19 cellular contexts compared by ENCODE assay signal in the genomic region with DNA sequence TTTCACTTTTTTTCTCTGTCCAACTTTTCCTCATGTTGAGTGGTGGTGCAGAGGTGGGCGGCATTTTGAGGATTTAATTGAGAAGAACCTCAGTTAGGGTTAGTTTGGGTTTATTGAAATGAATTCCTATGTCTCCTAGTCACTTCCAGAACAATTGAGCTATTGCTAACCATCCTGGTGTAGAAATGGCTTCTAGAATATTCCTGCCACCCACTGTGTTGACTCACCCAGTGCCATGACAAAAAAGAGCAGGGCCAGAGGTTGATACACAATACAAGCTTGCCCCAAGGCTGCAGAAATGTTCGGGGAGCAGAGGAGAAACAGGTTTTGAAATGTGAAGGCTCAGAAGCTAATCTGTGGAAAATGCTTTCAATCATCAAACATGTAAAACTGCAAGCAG.
DNase-seq lines count a peak whose midpoint lies in the region; ATAC-seq and TF ChIP-seq lines count a peak whose summit lies in the region.
"Had no signal": no experiment of that assay in that cellular context is flagged by ENCODE, and none has a peak within 500 bp of the region (broad histone marks: within the 10 kb centered on the region; RNA-seq: fewer than 3 reads in every experiment).

No MANE protein-coding gene starts in this region.

- H3K4me1 Mint-ChIP-seq in CD4-positive, alpha-beta memory T cell, result peaks cover 7 to 22% (median 16%) of the 10 kb centered on the region in 4 donors

- H3K36me3 Mint-ChIP-seq in CD4-positive, alpha-beta memory T cell, result no peaks in the 10 kb centered on the region
- H3K36me3 Mint-ChIP-seq: activated naive CD8-positive, alpha-beta T cell treated with anti-CD3 and anti-CD28 coated beads for 36 hours had no signal

- POLR2A ChIA-PET in CD4-positive, alpha-beta memory T cell (lab: Charles Lee; ENCODE audit: partially characterized antibody), result no interaction called here

- TF ChIP-seq CTCF in RWPE2 (IDR thresholded peaks at IDR 0.05; ENCODE audit: poor library complexity, severe bottlenecking) (no peak), fibroblast of mammary gland (conservative IDR thresholded peaks at IDR 0.05; ENCODE audit: control insufficient read depth, insufficient read depth, low read depth, low read length) (no peak)

- peak; percentile 58; the same call in 2 of the 3 replicates for ATAC-seq in RWPE2 (ENCODE audit: low read depth)
- ATAC-seq in GM21529 (IDR thresholded peaks at IDR 0.05; ENCODE audit: unreplicated experiment), result no peak
- ATAC-seq: activated CD8-positive, alpha-beta T cell treated with anti-CD3 and anti-CD28 coated beads, Interleukin-2, amount 10 ng/mL, durations not matched to agents 7 days and 5 days; activated T-cell treated with anti-CD3 and anti-CD28 coated beads, Interleukin-2, amount 50 U/mL, for 72 hours; gastrocnemius medialis; GM23338; mucosa of descending colon had no signal

- DNase-seq in GM03348 (ENCODE audit: low spot score), result peak; percentile 61
- no peak for DNase-seq in RWPE2 (ENCODE audit: low spot score)
- DNase-seq in fibroblast of mammary gland (ENCODE audit: low read depth), result peak; percentile 33
- peak; percentile 24 for DNase-seq in smooth muscle cell of the brain vasculature (ENCODE audit: low read depth, low spot score)
- DNase-seq in CD4-positive, alpha-beta memory T cell, result no peak
- no peak for DNase-seq in NCI-H446 (lab: John Stamatoyannopoulos, UW)
- DNase-seq: activated CD8-positive, alpha-beta T cell treated with anti-CD3 and anti-CD28 coated beads, Interleukin-2, amount 10 ng/mL, durations not matched to agents 7 days and 5 days; activated naive CD8-positive, alpha-beta T cell treated with anti-CD3 and anti-CD28 coated beads for 36 hours; activated T-cell treated with anti-CD3 and anti-CD28 coated beads, Interleukin-2, amount 50 U/mL, for 72 hours; central memory CD4-positive, alpha-beta T cell; effector memory CD4-positive, alpha-beta T cell; gastrocnemius medialis; mucosa of descending colon; NCI-H1417 treated with DMSO at 0.1 percent for 48 hours; stimulated activated CD4-positive, alpha-beta T cell treated with anti-CD3 and anti-CD28 coated beads, Interleukin-4, amount 100 ng/mL, for 24 hours; substantia nigra had no signal

- H3K4me3 ChIP-seq in RWPE2 (ENCODE audit: severe bottlenecking), result no peak overlapping the region
- H3K4me3 ChIP-seq in fibroblast of mammary gland (ENCODE audit: control insufficient read depth, low read depth, low read length), result no peak overlapping the region
- H3K4me3 ChIP-seq in CD4-positive, alpha-beta memory T cell (ENCODE audit: low read length in 2 of 2), result no peak overlapping the region
- H3K4me3 ChIP-seq: gastrocnemius medialis, GM23338, mucosa of descending colon had no signal

- H3K9me3 ChIP-seq in RWPE2 (ENCODE audit: severe bottlenecking), result no peaks in the 10 kb centered on the region
- H3K9me3 ChIP-seq in CD4-positive, alpha-beta memory T cell (ENCODE audit: control insufficient read depth in 1 of 2, low read length in 2 of 2), result no peaks in the 10 kb centered on the region
- H3K9me3 ChIP-seq: gastrocnemius medialis, mucosa of descending colon had no signal

- peaks cover 2% of the 10 kb centered on the region for H3K4me1 ChIP-seq in RWPE2 (ENCODE audit: insufficient read depth, poor library complexity, severe bottlenecking)
- peaks cover 6% of the 10 kb centered on the region for H3K4me1 ChIP-seq in CD4-positive, alpha-beta memory T cell (ENCODE audit: insufficient read depth, low read length)
- H3K4me1 ChIP-seq: gastrocnemius medialis had no signal

- CTCF ChIA-PET in CD4-positive, alpha-beta memory T cell (lab: Charles Lee; ENCODE audit: partially characterized antibody), result interaction anchor here (1.1 to 1.5 kb wide), 3 partner anchors 20 to 166 kb away, joined by 3 to 5 read pairs (median 3); no protein-coding TSS in a partner anchor

- H3K4me3 Mint-ChIP-seq in CD4-positive, alpha-beta memory T cell, result no peak overlapping the region
- H3K4me3 Mint-ChIP-seq: activated CD8-positive, alpha-beta T cell treated with anti-CD3 and anti-CD28 coated beads, Interleukin-2, amount 10 ng/mL, durations not matched to agents 7 days and 5 days; activated naive CD8-positive, alpha-beta T cell treated with anti-CD3 and anti-CD28 coated beads for 36 hours; activated T-cell treated with anti-CD3 and anti-CD28 coated beads, Interleukin-2, amount 50 U/mL, for 72 hours; B cell; GM23338 had no signal

- no peak overlapping the region for H3K27ac Mint-ChIP-seq in CD4-positive, alpha-beta memory T cell
- H3K27ac Mint-ChIP-seq: activated CD8-positive, alpha-beta T cell treated with anti-CD3 and anti-CD28 coated beads, Interleukin-2, amount 10 ng/mL, durations not matched to agents 7 days and 5 days; activated naive CD8-positive, alpha-beta T cell treated with anti-CD3 and anti-CD28 coated beads for 36 hours; activated T-cell treated with anti-CD3 and anti-CD28 coated beads, Interleukin-2, amount 50 U/mL, for 72 hours; B cell; GM23338 had no signal

- intact Hi-C loops in CD4-positive, alpha-beta memory T cell (cut with micrococcal nuclease), result no loop called here

- H3K27ac ChIP-seq in RWPE2 (ENCODE audit: poor library complexity, severe bottlenecking), result no peak overlapping the region
- no peak overlapping the region for H3K27ac ChIP-seq in CD4-positive, alpha-beta memory T cell (ENCODE audit: low read depth, low read length)
- H3K27ac ChIP-seq: gastrocnemius medialis had no signal

- H3K27me3 Mint-ChIP-seq in CD4-positive, alpha-beta memory T cell, result no peaks in the 10 kb centered on the region
- H3K27me3 Mint-ChIP-seq: activated naive CD8-positive, alpha-beta T cell treated with anti-CD3 and anti-CD28 coated beads for 36 hours had no signal

- no peaks in the 10 kb centered on the region for H3K36me3 ChIP-seq in RWPE2 (ENCODE audit: low read depth)
- H3K36me3 ChIP-seq in CD4-positive, alpha-beta memory T cell (ENCODE audit: insufficient read depth, low read length), result no peaks in the 10 kb centered on the region
- H3K36me3 ChIP-seq: gastrocnemius medialis had no signal

- H3K9me3 Mint-ChIP-seq in CD4-positive, alpha-beta memory T cell, result no peaks in the 10 kb centered on the region

- no peaks in the 10 kb centered on the region for H3K27me3 ChIP-seq in RWPE2 (ENCODE audit: insufficient read depth, poor library complexity, severe bottlenecking)
- H3K27me3 ChIP-seq in CD4-positive, alpha-beta memory T cell (ENCODE audit: insufficient read depth, low read length), result no peaks in the 10 kb centered on the region
- H3K27me3 ChIP-seq: gastrocnemius medialis had no signal

Comparison
In these comparisons a context has a peak if more than half of its experiments do, and no peak if none do; other contexts are left out.
1. DNase-seq: peak in GM03348 (single experiment), fibroblast of mammary gland (single experiment) and smooth muscle cell of the brain vasculature (single experiment); none in RWPE2 (single experiment), CD4-positive, alpha-beta memory T cell (0 of 5) and NCI-H446 (0 of 2).